In the genomic region with DNA sequence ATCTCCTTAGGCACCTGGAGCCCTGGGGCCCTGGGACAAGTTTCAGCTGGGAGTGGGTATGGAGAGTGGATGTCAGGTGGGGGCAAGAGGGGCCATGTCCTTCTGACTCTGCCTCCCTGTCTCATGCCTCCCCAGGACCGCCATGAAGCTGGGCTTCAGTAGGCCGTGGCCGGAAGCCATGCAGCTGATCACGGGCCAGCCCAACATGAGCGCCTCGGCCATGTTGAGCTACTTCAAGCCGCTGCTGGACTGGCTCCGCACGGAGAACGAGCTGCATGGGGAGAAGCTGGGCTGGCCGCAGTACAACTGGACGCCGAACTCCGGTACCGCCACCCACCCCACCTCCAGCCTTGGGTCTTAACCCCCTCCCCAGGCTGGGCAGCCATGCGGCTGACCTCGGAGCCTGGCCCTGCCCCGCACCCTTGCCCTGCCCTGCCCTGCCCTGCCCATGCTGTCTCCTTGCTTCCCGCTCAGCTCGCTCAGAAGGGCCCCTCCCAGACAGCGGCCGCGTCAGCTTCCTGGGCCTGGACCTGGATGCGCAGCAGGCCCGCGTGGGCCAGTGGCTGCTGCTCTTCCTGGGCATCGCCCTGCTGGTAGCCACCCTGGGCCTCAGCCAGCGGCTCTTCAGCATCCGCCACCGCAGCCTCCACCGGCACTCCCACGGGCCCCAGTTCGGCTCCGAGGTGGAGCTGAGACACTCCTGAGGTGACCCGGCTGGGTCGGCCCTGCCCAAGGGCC, we compare ENCODE assay signal across 19 cellular contexts. TPM values are rescaled to one million over a fixed set of nuclear protein-coding genes. Genes with fewer than 3 reads are reported as not detected.
DNase-seq lines count a peak whose midpoint lies in the region; ATAC-seq, FAIRE-seq and TF ChIP-seq lines count a peak whose summit lies in the region.
"Had no signal": no experiment of that assay in that cellular context is flagged by ENCODE, and none has a peak within 500 bp of the region (broad histone marks: within the 10 kb centered on the region; RNA-seq: fewer than 3 reads in every experiment).

No MANE protein-coding gene starts in this region.

- no peak for FAIRE-seq in H1 (lab: Jason Lieb, UNC)
- FAIRE-seq: A549, D721Med, GM12892, GM19239 had no signal

- TF ChIP-seq POLR2A in IMR-90 (IDR thresholded peaks at IDR 0.05; ENCODE audit: low read depth, low read length) (no peak), H1 (IDR thresholded peaks at IDR 0.05; ENCODE audit: control extremely low read depth in 1 of 2, low read depth in 2 of 2, low read length in 2 of 2) (no peak)

- in situ Hi-C loops in IMR-90 (cut with MboI; ENCODE audit: low sequenced_read_pairs) = no loop called here

- peak overlapping the region; percentile 79 for H2AK9ac ChIP-seq in IMR-90 (replicated peaks; ENCODE audit: low read depth, low read length, poor library complexity)

- H4K5ac ChIP-seq in IMR-90 (ENCODE audit: low read depth, low read length) = no peak overlapping the region
- H4K5ac ChIP-seq in H1 (ENCODE audit: insufficient read length, low read depth, low read length) = no peak overlapping the region
- H4K5ac ChIP-seq in mesendoderm (ENCODE audit: low read length) = no peak overlapping the region

- CTCF ChIA-PET in IMR-90 (lab: Yijun Ruan, JAX) = no interaction called here
- CTCF ChIA-PET in H1 (lab: Charles Lee; ENCODE audit: partially characterized antibody) = interaction anchor here (0.6 to 6.6 kb wide), 18 partner anchors 8 to 1011 kb away, joined by 3 to 43 read pairs (median 6); no protein-coding TSS in a partner anchor

- peak overlapping the region; percentile 83; the same call in 2 of the 3 replicates for H2BK15ac ChIP-seq in IMR-90 (ENCODE audit: low read depth, low read length)
- no peak overlapping the region for H2BK15ac ChIP-seq in H1 (ENCODE audit: low read length)
- H2BK15ac ChIP-seq in mesendoderm (replicated peaks; ENCODE audit: low read depth) = no peak overlapping the region

- BruUV-seq in IMR-90 (replicated peaks; lab: Mats Ljungman, UMichigan) = no TSS peak

- peaks cover 27% of the 10 kb centered on the region for H3K4me1 ChIP-seq in IMR-90 (ENCODE audit: control insufficient read depth, insufficient read depth, low read length)
- H3K4me1 ChIP-seq in H1 (replicated peaks in 1 of 4; ENCODE audit: control insufficient read depth in 3 of 4, insufficient read depth in 4 of 4, low read length in 3 of 4) = peaks cover 0 to 6% (median 0%) of the 10 kb centered on the region in 4 experiments; a peak in 1 of 7 replicates
- H3K4me1 ChIP-seq in mesendoderm (ENCODE audit: control insufficient read depth, low read depth, low read length) = peaks cover 3% of the 10 kb centered on the region
- H3K4me1 ChIP-seq in upper lobe of right lung = peaks cover 20% of the 10 kb centered on the region
- H3K4me1 ChIP-seq: A549 had no signal

- H3K27ac ChIP-seq in IMR-90 (ENCODE audit: insufficient read depth, low read length) (no peak overlapping the region; the same call in 1 of the 2 replicates), H1 (ENCODE audit: low read depth, low read length) (no peak overlapping the region), mesendoderm (ENCODE audit: low read depth, low read length) (no peak overlapping the region), upper lobe of right lung (peak overlapping the region; percentile 30)
- H3K27ac ChIP-seq: A549, C4-2B had no signal

- no peak overlapping the region; the same call in 1 of the 2 replicates for H2BK12ac ChIP-seq in H1 (ENCODE audit: low read depth, low read length)

- H2BK5ac ChIP-seq in IMR-90 (ENCODE audit: low read depth, low read length, poor library complexity, severe bottlenecking) (peak overlapping the region; percentile 91), H1 (ENCODE audit: low read depth, low read length) (no peak overlapping the region), mesendoderm (ENCODE audit: low read length) (no peak overlapping the region)

- H3K27me3 ChIP-seq in IMR-90 (ENCODE audit: control insufficient read depth, insufficient read depth, low read length) = no peaks in the 10 kb centered on the region
- H3K27me3 ChIP-seq in H1 (replicated peaks in 1 of 4; ENCODE audit: control insufficient read depth in 3 of 4, extremely low read depth in 1 of 4, insufficient read depth in 3 of 4, low read length in 3 of 4) = no peaks in the 10 kb centered on the region
- no peaks in the 10 kb centered on the region for H3K27me3 ChIP-seq in mesendoderm (ENCODE audit: insufficient read depth, low read length, poor library complexity)
- H3K27me3 ChIP-seq in upper lobe of right lung = no peaks in the 10 kb centered on the region
- H3K27me3 ChIP-seq: BE2C had no signal

- H3K4me3 ChIP-seq in IMR-90 (ENCODE audit: insufficient read depth, low read depth, low read length) = no peak overlapping the region
- H3K4me3 ChIP-seq in H1 (ENCODE audit: extremely low read depth in 1 of 4, insufficient read depth in 2 of 4, low read depth in 3 of 4, low read length in 4 of 4) = no peak overlapping the region
- no peak overlapping the region for H3K4me3 ChIP-seq in mesendoderm (ENCODE audit: low read length)
- H3K4me3 ChIP-seq in upper lobe of right lung = no peak overlapping the region
- H3K4me3 ChIP-seq: A549 had no signal

- peak overlapping the region; percentile 70; the same call in 1 of the 2 replicates for H2BK20ac ChIP-seq in IMR-90 (ENCODE audit: low read depth, low read length)
- H2BK20ac ChIP-seq in H1 (ENCODE audit: low read length) = no peak overlapping the region

- H3K23ac ChIP-seq in IMR-90 (ENCODE audit: low read depth, low read length) (no peak overlapping the region), H1 (ENCODE audit: insufficient read length) (no peak overlapping the region), mesendoderm (ENCODE audit: low read length) (no peak overlapping the region)

- H3K4me2 ChIP-seq in IMR-90 (ENCODE audit: low read depth, low read length) (no peak overlapping the region), H1 (ENCODE audit: insufficient read depth in 1 of 2, low read depth in 2 of 2, low read length in 2 of 2) (no peak overlapping the region), mesendoderm (ENCODE audit: low read length) (no peak overlapping the region)
- H3K4me2 ChIP-seq: A549 had no signal

- no peak for DNase-seq in IMR-90
- no peak for DNase-seq in H1 (ENCODE audit: low read depth in 1 of 2, low spot score in 2 of 2)
- no peak for DNase-seq in mesendoderm
- no peak for DNase-seq in upper lobe of right lung
- no peak for DNase-seq in midbrain (lab: John Stamatoyannopoulos, UW)
- DNase-seq in UCSD-AML1 (lab: John Stamatoyannopoulos, UW; ENCODE audit: unreplicated experiment) = no peak
- DNase-seq: BE2C; CD4-positive, alpha-beta memory T cell; DMS153; DND-41; GDM1 had no signal

- H2AK5ac ChIP-seq in IMR-90 (ENCODE audit: low read depth, low read length) (peak overlapping the region; percentile 97), H1 (ENCODE audit: low read depth, low read length) (no peak overlapping the region), mesendoderm (ENCODE audit: low read length) (no peak overlapping the region)

- TF ChIP-seq RAD21 in IMR-90 (IDR thresholded peaks at IDR 0.05; ENCODE audit: low read length) (no peak), H1 (IDR thresholded peaks at IDR 0.05 in 1 of 2, conservative IDR thresholded peaks at IDR 0.05 in 1 of 2; ENCODE audit: low read depth in 2 of 2, low read length in 2 of 2) (no peak)

- peaks cover 24% of the 10 kb centered on the region for H3K9me1 ChIP-seq in IMR-90 (ENCODE audit: insufficient read depth, low read length)

- H3K23me2 ChIP-seq in H1 (ENCODE audit: low read depth, low read length) = no peaks in the 10 kb centered on the region; the same call in 1 of the 2 replicates

- H3K36me3 ChIP-seq in IMR-90 (ENCODE audit: control insufficient read depth, insufficient read depth, low read length) (no peaks in the 10 kb centered on the region), H1 (ENCODE audit: control insufficient read depth in 2 of 4, insufficient read depth in 4 of 4, low read length in 3 of 4) (no peaks in the 10 kb centered on the region), mesendoderm (ENCODE audit: control insufficient read depth, insufficient read depth, low read length) (no peaks in the 10 kb centered on the region), upper lobe of right lung (no peaks in the 10 kb centered on the region)

- intact Hi-C loops in IMR-90 (cut with micrococcal nuclease) = no loop called here
- intact Hi-C loops in upper lobe of right lung (cut with DNase I) = no loop called here

- H4K91ac ChIP-seq in IMR-90 (ENCODE audit: insufficient read depth, low read depth, low read length) = peak overlapping the region; percentile 91
- H4K91ac ChIP-seq in H1 (replicated peaks; ENCODE audit: insufficient read length, low read length) = no peak overlapping the region

- TF ChIP-seq CTCF in IMR-90 (conservative IDR thresholded peaks at IDR 0.05; ENCODE audit: low read depth, low read length) (no peak), H1 (IDR thresholded peaks at IDR 0.05; ENCODE audit: control extremely low read depth in 1 of 3, insufficient read depth in 1 of 3, low read depth in 1 of 3, low read length in 3 of 3) (no peak), upper lobe of right lung (IDR thresholded peaks at IDR 0.05) (no peak)

- H4K20me1 ChIP-seq in IMR-90 (ENCODE audit: insufficient read depth, low read length) (no peaks in the 10 kb centered on the region), H1 (replicated peaks in 1 of 2; ENCODE audit: control insufficient read depth in 1 of 2, insufficient read depth in 2 of 2, low read length in 2 of 2) (peaks cover 0 to 2% of the 10 kb centered on the region in 2 experiments)

- H3K4ac ChIP-seq in IMR-90 (ENCODE audit: low read depth, low read length) (peak overlapping the region; percentile 98), H1 (replicated peaks; ENCODE audit: insufficient read length, low read depth, low read length) (no peak overlapping the region), mesendoderm (ENCODE audit: low read depth, low read length) (no peak overlapping the region)

- H3K56ac ChIP-seq in IMR-90 (ENCODE audit: extremely low read depth, insufficient read depth, low read length) = no peak overlapping the region
- no peak overlapping the region for H3K56ac ChIP-seq in H1 (replicated peaks; ENCODE audit: insufficient read length, low read depth, low read length)
- H3K56ac ChIP-seq in mesendoderm (ENCODE audit: low read length) = peak overlapping the region; percentile 6

- peak overlapping the region; percentile 98 for H2BK120ac ChIP-seq in IMR-90 (ENCODE audit: low read depth, low read length)
- H2BK120ac ChIP-seq in H1 (replicated peaks; ENCODE audit: low read depth, low read length) = no peak overlapping the region
- no peak overlapping the region for H2BK120ac ChIP-seq in mesendoderm (ENCODE audit: low read depth, low read length)

- H3K9ac ChIP-seq in IMR-90 (ENCODE audit: low read depth, low read length) (no peak overlapping the region), H1 (replicated peaks in 1 of 4; ENCODE audit: extremely low read depth in 1 of 4, low read depth in 3 of 4, low read length in 3 of 4) (no peak overlapping the region), mesendoderm (ENCODE audit: low read length) (no peak overlapping the region)

- H3K9me3 ChIP-seq in IMR-90 (ENCODE audit: control insufficient read depth, insufficient read depth, low read length) = no peaks in the 10 kb centered on the region
- no peaks in the 10 kb centered on the region for H3K9me3 ChIP-seq in H1 (ENCODE audit: insufficient read depth in 2 of 2, low read depth in 1 of 2, low read length in 1 of 2)
- no peaks in the 10 kb centered on the region for H3K9me3 ChIP-seq in upper lobe of right lung
- H3K9me3 ChIP-seq: A549, BE2C had no signal

- H3K18ac ChIP-seq in IMR-90 (ENCODE audit: low read depth, low read length) = no peak overlapping the region; the same call in 1 of the 2 replicates
- H3K18ac ChIP-seq in H1 (ENCODE audit: extremely low read depth, low read length) = no peak overlapping the region; the same call in 1 of the 2 replicates
- H3K18ac ChIP-seq in mesendoderm (ENCODE audit: low read length) = no peak overlapping the region

- H4K8ac ChIP-seq in IMR-90 (ENCODE audit: low read depth in 2 of 2, low read length in 2 of 2) (peak overlapping the region in 1 of 2 experiments; percentile 31; a peak in 2 of 4 replicates), H1 (ENCODE audit: extremely low read depth, insufficient read depth, low read length) (peak overlapping the region; percentile 80), mesendoderm (ENCODE audit: low read depth, low read length) (no peak overlapping the region)

- POLR2A ChIA-PET in IMR-90 (lab: Charles Lee; ENCODE audit: unreplicated experiment) = no interaction called here
- POLR2A ChIA-PET in H1 (lab: Charles Lee; ENCODE audit: partially characterized antibody) = interaction anchor here (0.7 to 2.1 kb wide), 7 partner anchors 10 to 71 kb away, joined by 3 to 7 read pairs (median 4); partner anchors contain the start of gene CYB561

- H3K14ac ChIP-seq in IMR-90 (replicated peaks; ENCODE audit: low read depth, low read length) (0 out of 2 replicates have a peak overlapping the region, but pooled peaks have one; percentile 15), H1 (ENCODE audit: insufficient read length) (no peak overlapping the region)

- dilution Hi-C loops in IMR-90 (cut with HindIII; ENCODE audit: low sequenced_read_pairs, unreplicated experiment) = no loop called here

- H2AFZ ChIP-seq in IMR-90 (replicated peaks; ENCODE audit: low read length, poor library complexity) (no peak overlapping the region), H1 (ENCODE audit: low read length) (no peak overlapping the region)

- ATAC-seq in IMR-90 (ENCODE audit: low read depth) (no peak), upper lobe of right lung (peak; percentile 1), GM21723 (IDR thresholded peaks at IDR 0.05; ENCODE audit: unreplicated experiment) (no peak)

- 94% methylated on average over 20 of the region's 36 CpGs; no CpG with 5 or more reads in 1 of the 2 experiments for WGBS in IMR-90 (ENCODE audit: extremely low coverage in 2 of 2, insufficient read length in 1 of 2), 2 experiments
- WGBS in H1 (ENCODE audit: extremely low coverage in 1 of 2, insufficient coverage in 1 of 2, insufficient read length in 1 of 2, insufficient replicate concordance in 2 of 2, low coverage in 1 of 2, low lambda C conversion rate in 2 of 2, missing lambda C conversion rate in 1 of 2), 2 experiments = 91% methylated on average over 31 of the region's 36 CpGs; no CpG with 5 or more reads in 1 of the 2 experiments
- no CpG with 5 or more reads among the region's 36 CpGs for WGBS in mesendoderm (ENCODE audit: extremely low coverage, insufficient coverage, low lambda C conversion rate)

- H3K79me2 ChIP-seq in H1 (ENCODE audit: control insufficient read depth in 1 of 2, insufficient read depth in 2 of 2, low read length in 2 of 2) = no peaks in the 10 kb centered on the region
- no peaks in the 10 kb centered on the region for H3K79me2 ChIP-seq in mesendoderm (ENCODE audit: control insufficient read depth, insufficient read depth, low read length)

- peaks cover 0 to 2% of the 10 kb centered on the region in 2 experiments; a peak in 1 of 4 replicates for H3K79me1 ChIP-seq in IMR-90 (ENCODE audit: low read depth in 1 of 2, low read length in 2 of 2)
- H3K79me1 ChIP-seq in H1 (ENCODE audit: low read depth, low read length) = no peaks in the 10 kb centered on the region
- H3K79me1 ChIP-seq in mesendoderm (ENCODE audit: low read length) = no peaks in the 10 kb centered on the region

- no peak for TF ChIP-seq EP300 in H1 (IDR thresholded peaks at IDR 0.05; ENCODE audit: borderline replicate concordance in 1 of 2, low read depth in 2 of 2, low read length in 2 of 2)

RNA-seq across cellular contexts. Expression of gene ACE, which starts 20.0 kb away (rescaled TPM):
- total RNA-seq in IMR-90 (2012; rRNA removed) = 1.4 TPM in 2 replicates
- polyA plus RNA-seq in IMR-90 (2012; rRNA removed) = 3.5 and 5.8 TPM in 2 replicates
- 4.0 and 5.5 TPM in 2 replicates for polyA plus RNA-seq in IMR-90 (2012; cell fraction: cytosol; rRNA removed)
- 10.1 and 21.1 TPM in 2 replicates for polyA plus RNA-seq in IMR-90 (2012; cell fraction: nucleus; rRNA removed; ENCODE audit: low replicate concordance)
- total RNA-seq in H1 (2021; fragmentation: NEBNext Ultra II Directional; extraction: Animal tissue kit (Norgen Biotek cat#: 25700)) = 4.5 and 5.5 TPM in 2 replicates
- polyA plus RNA-seq in H1 (2011; rRNA removed) = 2.5 and 4.0 TPM in 2 replicates
- 2.7 TPM for polyA plus RNA-seq in H1 (2011; cell fraction: cytosol; rRNA removed)
- 10.0 TPM for polyA plus RNA-seq in H1 (2011; cell fraction: nucleus; rRNA removed)
- 2.8 to 4.2 TPM (median 3.3 TPM) in 4 replicates for polyA plus RNA-seq in H1 (2012, experiment 1 of 2)
- 2.2 TPM for polyA plus RNA-seq in H1 (2012, experiment 2 of 2)
- polyA plus RNA-seq in H1 (2013, experiment 1 of 2) = 2.7 TPM
- 2.0 TPM for polyA plus RNA-seq in H1 (2013, experiment 2 of 2)
- 3.3 and 3.4 TPM in 2 replicates for polyA minus RNA-seq in H1 (2011; rRNA and poly(A)+ RNA removed)
- 3.1 TPM for polyA minus RNA-seq in H1 (2011; cell fraction: cytosol; rRNA and poly(A)+ RNA removed)
- polyA minus RNA-seq in H1 (2011; cell fraction: nucleus; rRNA and poly(A)+ RNA removed) = 10.1 TPM
- polyA plus RNA-seq in mesendoderm (2013, experiment 1 of 2) = 1.1 TPM
- polyA plus RNA-seq in mesendoderm (2013, experiment 2 of 2) = 1.2 TPM
- total RNA-seq in upper lobe of right lung = 64.1 TPM
- total RNA-seq: H4 had no signal

RNA-seq across cellular contexts. Expression of gene KCNH6, which starts 26.3 kb away (rescaled TPM):
- total RNA-seq in IMR-90 (2012; rRNA removed) = 0.18 and 0.28 TPM in 2 replicates
- 0.17 and 0.32 TPM in 2 replicates for polyA plus RNA-seq in IMR-90 (2012; rRNA removed)
- polyA plus RNA-seq in IMR-90 (2012; cell fraction: cytosol; rRNA removed) = 0.17 and 0.26 TPM in 2 replicates
- polyA plus RNA-seq in IMR-90 (2012; cell fraction: nucleus; rRNA removed; ENCODE audit: low replicate concordance) = 0.34 and 1.2 TPM in 2 replicates
- total RNA-seq in H1 (2021; fragmentation: NEBNext Ultra II Directional; extraction: Animal tissue kit (Norgen Biotek cat#: 25700)) = 1.8 TPM in 2 replicates
- 3.6 and 5.0 TPM in 2 replicates for polyA plus RNA-seq in H1 (2011; rRNA removed)
- polyA plus RNA-seq in H1 (2011; cell fraction: cytosol; rRNA removed) = 2.7 TPM
- polyA plus RNA-seq in H1 (2011; cell fraction: nucleus; rRNA removed) = 4.9 TPM
- polyA plus RNA-seq in H1 (2012, experiment 1 of 2) = 0.84 to 1.8 TPM (median 1.4 TPM) in 4 replicates
- 0.75 TPM for polyA plus RNA-seq in H1 (2012, experiment 2 of 2)
- polyA plus RNA-seq in H1 (2013, experiment 1 of 2) = 2.0 TPM
- polyA plus RNA-seq in H1 (2013, experiment 2 of 2) = 2.1 TPM
- polyA minus RNA-seq in H1 (2011; rRNA and poly(A)+ RNA removed) = 2.8 TPM in 2 replicates
- polyA minus RNA-seq in H1 (2011; cell fraction: cytosol; rRNA and poly(A)+ RNA removed) = 0.95 TPM
- polyA minus RNA-seq in H1 (2011; cell fraction: nucleus; rRNA and poly(A)+ RNA removed) = 2.8 TPM
- 0.42 TPM for polyA plus RNA-seq in mesendoderm (2013, experiment 1 of 2)
- 0.34 TPM for polyA plus RNA-seq in mesendoderm (2013, experiment 2 of 2)
- total RNA-seq in upper lobe of right lung = not detected
- total RNA-seq: CD4-positive, alpha-beta memory T cell; H4 had no signal
- polyA plus RNA-seq: A549; CD4-positive, alpha-beta memory T cell; IgD-negative memory B cell had no signal

RNA-seq across cellular contexts. Expression of gene CYB561, which starts 50.7 kb away (rescaled TPM):
- 1.1 and 2.5 TPM in 2 replicates for total RNA-seq in IMR-90 (2012; rRNA removed)
- polyA plus RNA-seq in IMR-90 (2012; rRNA removed) = 3.0 and 3.8 TPM in 2 replicates
- polyA plus RNA-seq in IMR-90 (2012; cell fraction: cytosol; rRNA removed) = 1.8 and 5.0 TPM in 2 replicates
- 2.9 and 8.1 TPM in 2 replicates for polyA plus RNA-seq in IMR-90 (2012; cell fraction: nucleus; rRNA removed; ENCODE audit: low replicate concordance)
- 23.4 and 26.0 TPM in 2 replicates for total RNA-seq in H1 (2021; fragmentation: NEBNext Ultra II Directional; extraction: Animal tissue kit (Norgen Biotek cat#: 25700))
- 19.7 and 34.2 TPM in 2 replicates for polyA plus RNA-seq in H1 (2011; rRNA removed)
- polyA plus RNA-seq in H1 (2011; cell fraction: cytosol; rRNA removed) = 21.6 TPM
- polyA plus RNA-seq in H1 (2011; cell fraction: nucleus; rRNA removed) = 33.9 TPM
- polyA plus RNA-seq in H1 (2012, experiment 1 of 2) = 16.4 to 21.8 TPM (median 19.6 TPM) in 4 replicates
- polyA plus RNA-seq in H1 (2012, experiment 2 of 2) = 17.5 TPM
- polyA plus RNA-seq in H1 (2013, experiment 1 of 2) = 23.5 TPM
- polyA plus RNA-seq in H1 (2013, experiment 2 of 2) = 24.6 TPM
- 27.0 and 35.0 TPM in 2 replicates for polyA minus RNA-seq in H1 (2011; rRNA and poly(A)+ RNA removed)
- polyA minus RNA-seq in H1 (2011; cell fraction: cytosol; rRNA and poly(A)+ RNA removed) = 21.3 TPM
- 16.3 TPM for polyA minus RNA-seq in H1 (2011; cell fraction: nucleus; rRNA and poly(A)+ RNA removed)
- polyA plus RNA-seq in mesendoderm (2013, experiment 1 of 2) = 25.0 TPM
- polyA plus RNA-seq in mesendoderm (2013, experiment 2 of 2) = 24.4 TPM
- 55.5 TPM for total RNA-seq in upper lobe of right lung

RNA-seq across cellular contexts. Expression of gene DCAF7, which starts 53.4 kb away (rescaled TPM):
- total RNA-seq in IMR-90 (2012; rRNA removed) (31.4 and 40.9 TPM in 2 replicates), upper lobe of right lung (79.9 TPM)
- polyA plus RNA-seq in IMR-90 (2012; rRNA removed) (52.4 and 52.8 TPM in 2 replicates), H1 (2011; rRNA removed) (74.9 and 97.4 TPM in 2 replicates)
- polyA plus RNA-seq in IMR-90 (2012; cell fraction: cytosol; rRNA removed) = 27.7 and 39.4 TPM in 2 replicates
- 31.4 and 38.7 TPM in 2 replicates for polyA plus RNA-seq in IMR-90 (2012; cell fraction: nucleus; rRNA removed; ENCODE audit: low replicate concordance)
- total RNA-seq in H1 (2021; fragmentation: NEBNext Ultra II Directional; extraction: Animal tissue kit (Norgen Biotek cat#: 25700)) = 87.3 and 94.1 TPM in 2 replicates
- 57.6 TPM for polyA plus RNA-seq in H1 (2011; cell fraction: cytosol; rRNA removed)
- polyA plus RNA-seq in H1 (2011; cell fraction: nucleus; rRNA removed) = 71.4 TPM
- polyA plus RNA-seq in H1 (2012, experiment 1 of 2) = 63.0 to 69.1 TPM (median 65.1 TPM) in 4 replicates
- 54.6 TPM for polyA plus RNA-seq in H1 (2012, experiment 2 of 2)
- 41.2 TPM for polyA plus RNA-seq in H1 (2013, experiment 1 of 2)
- 41.8 TPM for polyA plus RNA-seq in H1 (2013, experiment 2 of 2)
- 139 and 144 TPM in 2 replicates for polyA minus RNA-seq in H1 (2011; rRNA and poly(A)+ RNA removed)
- 51.2 TPM for polyA minus RNA-seq in H1 (2011; cell fraction: cytosol; rRNA and poly(A)+ RNA removed)
- 36.5 TPM for polyA minus RNA-seq in H1 (2011; cell fraction: nucleus; rRNA and poly(A)+ RNA removed)
- polyA plus RNA-seq in mesendoderm (2013, experiment 1 of 2) = 39.7 TPM
- polyA plus RNA-seq in mesendoderm (2013, experiment 2 of 2) = 39.6 TPM
